8 cellular contexts compared by ENCODE assay signal in the genomic region with DNA sequence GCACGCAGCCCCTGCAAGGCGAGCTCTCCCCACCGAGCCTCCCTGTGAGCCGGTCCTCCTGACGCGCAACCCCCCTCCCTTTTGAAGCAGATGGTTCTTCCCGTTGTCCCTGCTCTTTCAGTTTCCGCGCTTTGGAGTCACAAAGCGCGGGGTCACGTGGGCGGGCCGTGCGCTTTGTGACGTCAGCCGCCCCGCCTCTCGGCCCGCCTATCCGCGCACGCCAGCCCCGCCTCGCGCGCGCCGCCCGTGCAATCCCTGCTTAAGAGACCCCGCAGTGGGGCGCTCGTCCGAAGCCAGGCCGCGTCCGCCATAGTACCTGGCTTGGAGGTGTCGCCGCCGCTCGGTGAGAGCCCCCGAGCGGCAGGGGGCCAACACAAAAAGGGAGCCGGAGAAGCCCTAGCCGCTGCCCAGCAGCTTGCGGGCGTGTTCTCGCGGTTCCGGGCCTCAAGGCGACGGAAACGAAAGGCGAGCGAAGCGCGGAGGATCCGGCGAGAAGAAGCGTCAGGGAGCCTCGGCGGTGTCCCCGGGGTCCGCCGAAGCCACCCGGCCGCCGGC. TPM values are rescaled to one million over a fixed set of nuclear protein-coding genes. Genes with fewer than 3 reads are reported as not detected.
DNase-seq lines count a peak whose midpoint lies in the region; ATAC-seq, FAIRE-seq and TF ChIP-seq lines count a peak whose summit lies in the region.

A gene with protein sequence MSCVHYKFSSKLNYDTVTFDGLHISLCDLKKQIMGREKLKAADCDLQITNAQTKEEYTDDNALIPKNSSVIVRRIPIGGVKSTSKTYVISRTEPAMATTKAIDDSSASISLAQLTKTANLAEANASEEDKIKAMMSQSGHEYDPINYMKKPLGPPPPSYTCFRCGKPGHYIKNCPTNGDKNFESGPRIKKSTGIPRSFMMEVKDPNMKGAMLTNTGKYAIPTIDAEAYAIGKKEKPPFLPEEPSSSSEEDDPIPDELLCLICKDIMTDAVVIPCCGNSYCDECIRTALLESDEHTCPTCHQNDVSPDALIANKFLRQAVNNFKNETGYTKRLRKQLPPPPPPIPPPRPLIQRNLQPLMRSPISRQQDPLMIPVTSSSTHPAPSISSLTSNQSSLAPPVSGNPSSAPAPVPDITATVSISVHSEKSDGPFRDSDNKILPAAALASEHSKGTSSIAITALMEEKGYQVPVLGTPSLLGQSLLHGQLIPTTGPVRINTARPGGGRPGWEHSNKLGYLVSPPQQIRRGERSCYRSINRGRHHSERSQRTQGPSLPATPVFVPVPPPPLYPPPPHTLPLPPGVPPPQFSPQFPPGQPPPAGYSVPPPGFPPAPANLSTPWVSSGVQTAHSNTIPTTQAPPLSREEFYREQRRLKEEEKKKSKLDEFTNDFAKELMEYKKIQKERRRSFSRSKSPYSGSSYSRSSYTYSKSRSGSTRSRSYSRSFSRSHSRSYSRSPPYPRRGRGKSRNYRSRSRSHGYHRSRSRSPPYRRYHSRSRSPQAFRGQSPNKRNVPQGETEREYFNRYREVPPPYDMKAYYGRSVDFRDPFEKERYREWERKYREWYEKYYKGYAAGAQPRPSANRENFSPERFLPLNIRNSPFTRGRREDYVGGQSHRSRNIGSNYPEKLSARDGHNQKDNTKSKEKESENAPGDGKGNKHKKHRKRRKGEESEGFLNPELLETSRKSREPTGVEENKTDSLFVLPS (N-terminal part only) (plus strand): TSS at position 272 of the 555 bp plus-strand sequence. CDS start 1,061 bp downstream, outside the sequence.

- H3K27me3 ChIP-seq in BLaER1 (no peaks in the 10 kb centered on the region), colonic mucosa (no peaks in the 10 kb centered on the region)

- H3K9ac ChIP-seq in BLaER1 (peak within 1 kb of the TSS; percentile 100), colonic mucosa (ENCODE audit: low read depth in 2 of 2, low read length in 2 of 2) (peak within 1 kb of the TSS; percentile 95 to 100)

- H3K27ac ChIP-seq in BLaER1 (peak within 1 kb of the TSS; percentile 100), colonic mucosa (peak within 1 kb of the TSS; percentile 99)

- DNase-seq in GM19239 (ENCODE audit: insufficient read length, low spot score): peak; percentile 52
- DNase-seq in NCI-H524 treated with DMSO at 0.1 percent for 48 hours (lab: John Stamatoyannopoulos, UW): peak; percentile 87
- DNase-seq in activated CD4-positive, alpha-beta T cell treated with anti-CD3 and anti-CD28 coated beads for 48 hours: peak; percentile 95
- DNase-seq in colonic mucosa: peak; percentile 93
- peak; percentile 92 to 96 for DNase-seq in left colon
- peak; percentile 93 for DNase-seq in stimulated activated CD4-positive, alpha-beta T cell treated with anti-CD3 and anti-CD28 coated beads, Interleukin-1b, Interleukin-23, amount 100 ng/mL, for 48 hours

- H3K4me1 ChIP-seq in BLaER1: peaks cover 33% of the 10 kb centered on the region
- peaks cover 4% of the 10 kb centered on the region for H3K4me1 ChIP-seq in colonic mucosa

- TF ChIP-seq CTCF in colonic mucosa (IDR thresholded peaks at IDR 0.05): no peak

- H4K20me1 ChIP-seq in BLaER1: peaks cover 47% of the 10 kb centered on the region

- intact Hi-C loops in colonic mucosa (cut with DNase I): no loop called here
- intact Hi-C loops in left colon (cut with DNase I, micrococcal nuclease): no loop called here

- H3K9me3 ChIP-seq in BLaER1 (no peaks in the 10 kb centered on the region), colonic mucosa (no peaks in the 10 kb centered on the region)

- H3K4me3 ChIP-seq in BLaER1: peak within 1 kb of the TSS; percentile 98
- H3K4me3 ChIP-seq in colonic mucosa: peak within 1 kb of the TSS; percentile 74

- H3K36me3 ChIP-seq in BLaER1 (peaks cover 9% of the 10 kb centered on the region; the same call in 1 of the 2 replicates), colonic mucosa (no peaks in the 10 kb centered on the region)

- FAIRE-seq in GM19239 (lab: Jason Lieb, UNC): peak; percentile 87

- ATAC-seq in HG03457 (IDR thresholded peaks at IDR 0.05; ENCODE audit: unreplicated experiment) (peak; percentile 80), left colon (peak; percentile 92)

- H3K4me2 ChIP-seq in BLaER1: peak within 1 kb of the TSS; percentile 87

RNA-seq across cellular contexts. Expression of the gene that starts here (rescaled TPM):
- total RNA-seq in colonic mucosa (10 to 100 TPM; 34.7 to 39.0 TPM), left colon (10 to 100 TPM; 33.3 to 40.6 TPM)

Comparison
In these comparisons a context has a peak if more than half of its experiments do, and no peak if none do; other contexts are left out.
1. Peak in every context shown above with its lines: DNase-seq, ATAC-seq, H3K4me3 ChIP-seq and H3K27ac ChIP-seq.